ENCODE assay signal across 40 cellular contexts in the genomic region with DNA sequence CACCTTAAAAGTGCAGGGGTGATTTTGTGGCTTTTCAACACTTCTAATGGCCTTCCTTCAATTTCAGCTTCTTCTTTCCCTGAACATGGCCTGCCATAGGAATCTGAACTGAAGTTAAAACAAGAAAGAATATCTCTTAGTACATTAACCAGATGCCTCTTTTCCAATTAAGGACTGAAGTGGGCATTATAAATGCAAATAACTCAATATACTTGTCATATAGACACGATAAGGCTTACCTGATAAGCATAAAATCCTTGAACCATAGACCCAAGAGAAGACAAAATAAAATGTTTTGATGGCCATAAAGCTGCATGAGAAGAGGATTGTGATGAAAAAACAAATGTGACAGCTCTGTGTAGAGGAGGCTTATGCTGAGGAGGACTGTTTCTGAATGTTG.
"Had no signal": no experiment of that assay in that cellular context is flagged by ENCODE, and none has a peak within 500 bp of the region (broad histone marks: within the 10 kb centered on the region; RNA-seq: fewer than 3 reads in every experiment).

No MANE protein-coding gene starts in this region.

- FAIRE-seq: astrocyte, bronchial epithelial cell had no signal

- H3K27ac ChIP-seq: adrenal gland, ascending aorta, body of pancreas, brain microvascular endothelial cell, breast epithelium, cardiac muscle cell had no signal

- H3K36me3 ChIP-seq: adrenal gland, ascending aorta, brain microvascular endothelial cell, breast epithelium, cardiac muscle cell had no signal

- H3K27me3 ChIP-seq: adrenal gland, ascending aorta, body of pancreas, breast epithelium, cardiac muscle cell had no signal

- DNase-seq: activated effector memory CD4-positive, alpha-beta T cell treated with anti-CD3 and anti-CD28 coated beads, Interleukin-2, amount 50 U/mL, for 16 hours; activated effector memory CD4-positive, alpha-beta T cell treated with Interleukin-2 at 50 U/mL for 16 hours; activated gamma-delta T cell; activated gamma-delta T cell treated with Interleukin-2 at 50 U/mL for 16 hours; activated naive CD4-positive, alpha-beta T cell; activated naive CD4-positive, alpha-beta T cell treated with anti-CD3 and anti-CD28 coated beads for 36 hours; activated naive CD4-positive, alpha-beta T cell treated with anti-CD3 and anti-CD28 coated beads, Interleukin-2, amount 10 ng/mL, durations not matched to agents 7 days and 5 days; activated naive CD4-positive, alpha-beta T cell treated with anti-CD3 and anti-CD28 coated beads, Interleukin-2, amount 50 U/mL, for 16 hours; activated naive CD4-positive, alpha-beta T cell treated with Interleukin-2 at 50 U/mL for 16 hours; activated naive CD8-positive, alpha-beta T cell treated with anti-CD3 and anti-CD28 coated beads for 36 hours; activated naive CD8-positive, alpha-beta T cell treated with anti-CD3 and anti-CD28 coated beads, Interleukin-2, amount 10 ng/mL, durations not matched to agents 7 days and 5 days; activated naive CD8-positive, alpha-beta T cell treated with anti-CD3 and anti-CD28 coated beads, Interleukin-2, amount 50 U/mL, for 24 hours; activated T-cell treated with anti-CD3 and anti-CD28 coated beads, Interleukin-2, amount 50 U/mL, for 1 hour; activated T-cell treated with anti-CD3 and anti-CD28 coated beads, Interleukin-2, amount 50 U/mL, for 24 hours; activated T-cell treated with anti-CD3 and anti-CD28 coated beads, Interleukin-2, amount 50 U/mL, for 4 hours; activated T-cell treated with anti-CD3 and anti-CD28 coated beads, Interleukin-2, amount 50 U/mL, for 48 hours; activated T-cell treated with anti-CD3 and anti-CD28 coated beads, Interleukin-2, amount 50 U/mL, for 72 hours; adrenal gland; amniotic stem cell; amygdala; anterior cingulate cortex; aorta; body of pancreas; brain microvascular endothelial cell; caudate nucleus; central memory CD4-positive, alpha-beta T cell; cerebellar nuclear complex had no signal

- H3K9me3 ChIP-seq: adrenal gland, ascending aorta, body of pancreas, breast epithelium had no signal

- H3K4me1 ChIP-seq: adrenal gland, ascending aorta, body of pancreas, breast epithelium had no signal

- ATAC-seq: activated naive CD4-positive, alpha-beta T cell treated with anti-CD3 and anti-CD28 coated beads, Interleukin-2, amount 50 U/mL, for 72 hours; activated naive CD8-positive, alpha-beta T cell treated with anti-CD3 and anti-CD28 coated beads, Interleukin-2, amount 50 U/mL, for 24 hours; activated T-cell treated with anti-CD3 and anti-CD28 coated beads, Interleukin-2, amount 50 U/mL, for 4 hours; activated T-cell treated with anti-CD3 and anti-CD28 coated beads, Interleukin-2, amount 50 U/mL, for 72 hours; activated T-helper 17 cell treated with anti-CD3 and anti-CD28 coated beads, Interleukin-2, amount 50 U/mL, for 72 hours; body of pancreas had no signal

- H3K27me3 Mint-ChIP-seq: activated naive CD4-positive, alpha-beta T cell treated with anti-CD3 and anti-CD28 coated beads, Interleukin-2, amount 10 ng/mL, durations not matched to agents 7 days and 5 days; activated naive CD4-positive, alpha-beta T cell treated with anti-CD3 and anti-CD28 coated beads, Interleukin-2, amount 50 U/mL, for 24 hours; activated naive CD8-positive, alpha-beta T cell treated with anti-CD3 and anti-CD28 coated beads for 36 hours; activated naive CD8-positive, alpha-beta T cell treated with anti-CD3 and anti-CD28 coated beads, Interleukin-2, amount 10 ng/mL, durations not matched to agents 7 days and 5 days; activated naive CD8-positive, alpha-beta T cell treated with anti-CD3 and anti-CD28 coated beads, Interleukin-2, amount 50 U/mL, for 24 hours; activated T-cell treated with anti-CD3 and anti-CD28 coated beads, Interleukin-2, amount 50 U/mL, for 24 hours; activated T-helper 17 cell treated with anti-CD3 and anti-CD28 coated beads, Interleukin-2, amount 50 U/mL, for 72 hours; central memory CD8-positive, alpha-beta T cell had no signal

- H3K27ac Mint-ChIP-seq: activated naive CD4-positive, alpha-beta T cell treated with anti-CD3 and anti-CD28 coated beads for 36 hours; activated naive CD4-positive, alpha-beta T cell treated with anti-CD3 and anti-CD28 coated beads, Interleukin-2, amount 10 ng/mL, durations not matched to agents 7 days and 5 days; activated naive CD4-positive, alpha-beta T cell treated with anti-CD3 and anti-CD28 coated beads, Interleukin-2, amount 50 U/mL, for 24 hours; activated naive CD4-positive, alpha-beta T cell treated with anti-CD3 and anti-CD28 coated beads, Interleukin-2, amount 50 U/mL, for 72 hours; activated naive CD8-positive, alpha-beta T cell; activated naive CD8-positive, alpha-beta T cell treated with anti-CD3 and anti-CD28 coated beads for 36 hours; activated naive CD8-positive, alpha-beta T cell treated with anti-CD3 and anti-CD28 coated beads, Interleukin-2, amount 10 ng/mL, durations not matched to agents 7 days and 5 days; activated naive CD8-positive, alpha-beta T cell treated with anti-CD3 and anti-CD28 coated beads, Interleukin-2, amount 50 U/mL, for 24 hours; activated T-cell treated with anti-CD3 and anti-CD28 coated beads, Interleukin-2, amount 50 U/mL, for 24 hours; activated T-cell treated with anti-CD3 and anti-CD28 coated beads, Interleukin-2, amount 50 U/mL, for 72 hours; activated T-helper 1 cell treated with anti-CD3 and anti-CD28 coated beads, Interleukin-12 subunit alpha, Interleukin-12 subunit beta, Interleukin-2, Interleukin-4 antibody, amounts not matched to agents 30 ng/mL and 10 ng/mL and 1 ng/mL, durations not matched to agents 14 hours and 24 hours and 36 hours; activated T-helper 17 cell treated with anti-CD3 and anti-CD28 coated beads, Interleukin-2, amount 50 U/mL, for 72 hours; activated T-helper 2 cell treated with anti-CD3 and anti-CD28 coated beads, Interferon-gamma antibody, Interleukin-2, Interleukin-4, amounts not matched to agents 10 μg/mL and 5 μg/mL and 100 μg/mL, durations not matched to agents 14 hours and 24 hours and 36 hours; brain had no signal

- H3K4me3 ChIP-seq: adrenal gland, ascending aorta, body of pancreas, breast epithelium, cardiac muscle cell had no signal

- H3K9me3 Mint-ChIP-seq: activated naive CD4-positive, alpha-beta T cell treated with anti-CD3 and anti-CD28 coated beads for 36 hours; activated naive CD4-positive, alpha-beta T cell treated with anti-CD3 and anti-CD28 coated beads, Interleukin-2, amount 10 ng/mL, durations not matched to agents 7 days and 5 days; activated naive CD4-positive, alpha-beta T cell treated with anti-CD3 and anti-CD28 coated beads, Interleukin-2, amount 50 U/mL, for 24 hours; activated naive CD8-positive, alpha-beta T cell treated with anti-CD3 and anti-CD28 coated beads for 36 hours; activated naive CD8-positive, alpha-beta T cell treated with anti-CD3 and anti-CD28 coated beads, Interleukin-2, amount 10 ng/mL, durations not matched to agents 7 days and 5 days; activated naive CD8-positive, alpha-beta T cell treated with anti-CD3 and anti-CD28 coated beads, Interleukin-2, amount 50 U/mL, for 24 hours; activated T-cell treated with anti-CD3 and anti-CD28 coated beads, Interleukin-2, amount 50 U/mL, for 24 hours; activated T-cell treated with anti-CD3 and anti-CD28 coated beads, Interleukin-2, amount 50 U/mL, for 4 hours; activated T-cell treated with anti-CD3 and anti-CD28 coated beads, Interleukin-2, amount 50 U/mL, for 72 hours; activated T-helper 1 cell treated with anti-CD3 and anti-CD28 coated beads, Interleukin-12 subunit alpha, Interleukin-12 subunit beta, Interleukin-2, Interleukin-4 antibody, amounts not matched to agents 30 ng/mL and 10 ng/mL and 1 ng/mL, durations not matched to agents 14 hours and 24 hours and 36 hours; activated T-helper 2 cell treated with anti-CD3 and anti-CD28 coated beads, Interferon-gamma antibody, Interleukin-2, Interleukin-4, amounts not matched to agents 10 μg/mL and 5 μg/mL and 100 μg/mL, durations not matched to agents 14 hours and 24 hours and 36 hours had no signal

- H3K36me3 Mint-ChIP-seq: activated naive CD4-positive, alpha-beta T cell treated with anti-CD3 and anti-CD28 coated beads, Interleukin-2, amount 10 ng/mL, durations not matched to agents 7 days and 5 days; activated naive CD4-positive, alpha-beta T cell treated with anti-CD3 and anti-CD28 coated beads, Interleukin-2, amount 50 U/mL, for 24 hours; activated naive CD4-positive, alpha-beta T cell treated with anti-CD3 and anti-CD28 coated beads, Interleukin-2, amount 50 U/mL, for 72 hours; activated naive CD8-positive, alpha-beta T cell; activated naive CD8-positive, alpha-beta T cell treated with anti-CD3 and anti-CD28 coated beads for 36 hours; activated naive CD8-positive, alpha-beta T cell treated with anti-CD3 and anti-CD28 coated beads, Interleukin-2, amount 10 ng/mL, durations not matched to agents 7 days and 5 days; brain had no signal

- H3K4me1 Mint-ChIP-seq: activated naive CD4-positive, alpha-beta T cell treated with anti-CD3 and anti-CD28 coated beads, Interleukin-2, amount 10 ng/mL, durations not matched to agents 7 days and 5 days; activated naive CD4-positive, alpha-beta T cell treated with anti-CD3 and anti-CD28 coated beads, Interleukin-2, amount 50 U/mL, for 24 hours; activated naive CD8-positive, alpha-beta T cell treated with anti-CD3 and anti-CD28 coated beads for 36 hours; activated naive CD8-positive, alpha-beta T cell treated with anti-CD3 and anti-CD28 coated beads, Interleukin-2, amount 10 ng/mL, durations not matched to agents 7 days and 5 days; activated naive CD8-positive, alpha-beta T cell treated with anti-CD3 and anti-CD28 coated beads, Interleukin-2, amount 50 U/mL, for 24 hours; activated T-helper 17 cell treated with anti-CD3 and anti-CD28 coated beads, Interleukin-2, amount 50 U/mL, for 72 hours; central memory CD8-positive, alpha-beta T cell had no signal

- H3K4me3 Mint-ChIP-seq: activated naive CD4-positive, alpha-beta T cell treated with anti-CD3 and anti-CD28 coated beads for 36 hours; activated naive CD4-positive, alpha-beta T cell treated with anti-CD3 and anti-CD28 coated beads, Interleukin-2, amount 10 ng/mL, durations not matched to agents 7 days and 5 days; activated naive CD4-positive, alpha-beta T cell treated with anti-CD3 and anti-CD28 coated beads, Interleukin-2, amount 50 U/mL, for 24 hours; activated naive CD8-positive, alpha-beta T cell; activated naive CD8-positive, alpha-beta T cell treated with anti-CD3 and anti-CD28 coated beads for 36 hours; activated naive CD8-positive, alpha-beta T cell treated with anti-CD3 and anti-CD28 coated beads, Interleukin-2, amount 10 ng/mL, durations not matched to agents 7 days and 5 days; activated naive CD8-positive, alpha-beta T cell treated with anti-CD3 and anti-CD28 coated beads, Interleukin-2, amount 50 U/mL, for 24 hours; activated T-cell treated with anti-CD3 and anti-CD28 coated beads, Interleukin-2, amount 50 U/mL, for 24 hours; activated T-cell treated with anti-CD3 and anti-CD28 coated beads, Interleukin-2, amount 50 U/mL, for 4 hours; activated T-cell treated with anti-CD3 and anti-CD28 coated beads, Interleukin-2, amount 50 U/mL, for 72 hours; activated T-helper 1 cell treated with anti-CD3 and anti-CD28 coated beads, Interleukin-12 subunit alpha, Interleukin-12 subunit beta, Interleukin-2, Interleukin-4 antibody, amounts not matched to agents 30 ng/mL and 10 ng/mL and 1 ng/mL, durations not matched to agents 14 hours and 24 hours and 36 hours; activated T-helper 17 cell treated with anti-CD3 and anti-CD28 coated beads, Interleukin-2, amount 50 U/mL, for 72 hours; brain; central memory CD8-positive, alpha-beta T cell had no signal
